22 cellular contexts compared by ENCODE assay signal in genomic region chr14:56905282-56905681, GRCh38.
DNase-seq lines count a peak whose midpoint lies in the region; TF ChIP-seq lines count a peak whose summit lies in the region.
"Had no signal": no experiment of that assay in that cellular context is flagged by ENCODE, and none has a peak within 500 bp of the region (broad histone marks: within the 10 kb centered on the region; RNA-seq: fewer than 3 reads in every experiment).

No MANE protein-coding gene starts in this region.

- TF ChIP-seq CTCF in endodermal cell (conservative IDR thresholded peaks at IDR 0.05) (no peak), smooth muscle cell (IDR thresholded peaks at IDR 0.05; ENCODE audit: borderline replicate concordance, insufficient read depth, poor library complexity, severe bottlenecking) (no peak), tibial nerve (IDR thresholded peaks at IDR 0.05) (no peak)

- H3K36me3 Mint-ChIP-seq in endodermal cell (ENCODE audit: low read depth) (no peaks in the 10 kb centered on the region), immature natural killer cell (no peaks in the 10 kb centered on the region)
- H3K36me3 Mint-ChIP-seq: CD4-positive, alpha-beta memory T cell had no signal

- H3K4me3 Mint-ChIP-seq in endodermal cell = no peak overlapping the region
- no peak overlapping the region for H3K4me3 Mint-ChIP-seq in immature natural killer cell
- H3K4me3 Mint-ChIP-seq: CD4-positive, alpha-beta memory T cell had no signal

- peak; percentile 66 for DNase-seq in endodermal cell
- DNase-seq in iPS-NIHi11 (ENCODE audit: low spot score) = peak; percentile 31
- no peak for DNase-seq in NOMO-1 treated with DMSO at 0.1 percent for 48 hours (lab: John Stamatoyannopoulos, UW; ENCODE audit: unreplicated experiment)
- no peak for DNase-seq in smooth muscle cell (lab: John Stamatoyannopoulos, UW; ENCODE audit: unreplicated experiment)
- no peak for DNase-seq in immature natural killer cell
- DNase-seq in tibial nerve (ENCODE audit: low spot score in 2 of 2) = no peak
- DNase-seq: C1 segment of cervical spinal cord; CD4-positive, alpha-beta memory T cell; COR-L47; DMS53; GM23248; Karpas-422; NCI-H1092; NCI-H1436; NCI-H187 treated with DMSO at 0.1 percent for 48 hours; NCI-H2107; NCI-H524 treated with DMSO at 0.1 percent for 48 hours; NCI-H774; SHP77 had no signal

- no peaks in the 10 kb centered on the region for H3K9me3 ChIP-seq in HUES48 (ENCODE audit: control insufficient read depth, insufficient read depth, low read length)
- no peaks in the 10 kb centered on the region for H3K9me3 ChIP-seq in endodermal cell (ENCODE audit: control insufficient read depth, low read length)
- H3K9me3 ChIP-seq in smooth muscle cell (replicated peaks; ENCODE audit: low read depth) = no peaks in the 10 kb centered on the region
- no peaks in the 10 kb centered on the region for H3K9me3 ChIP-seq in tibial nerve
- H3K9me3 ChIP-seq: A549 had no signal

- no peaks in the 10 kb centered on the region for H3F3A ChIP-seq in smooth muscle cell (ENCODE audit: low read depth)

- no peak overlapping the region for H3K4me3 ChIP-seq in HUES48 (ENCODE audit: low read depth, low read length)
- no peak overlapping the region for H3K4me3 ChIP-seq in endodermal cell (ENCODE audit: low read length)
- no peak overlapping the region for H3K4me3 ChIP-seq in smooth muscle cell
- H3K4me3 ChIP-seq in tibial nerve = no peak overlapping the region
- H3K4me3 ChIP-seq: A549, GM23248 had no signal

- H3K27me3 Mint-ChIP-seq in endodermal cell (ENCODE audit: insufficient read depth) (no peaks in the 10 kb centered on the region), immature natural killer cell (ENCODE audit: low read depth in 3 of 3) (peaks cover 0 to 4% (median 2%) of the 10 kb centered on the region in 3 donors)

- H3K9me3 Mint-ChIP-seq in endodermal cell (no peaks in the 10 kb centered on the region), immature natural killer cell (peaks cover 0 to 4% (median 0%) of the 10 kb centered on the region in 6 donors)

- H4K20me1 ChIP-seq in smooth muscle cell (ENCODE audit: low read depth) = no peaks in the 10 kb centered on the region

- 59 to 83% methylated on average over 1 to 5 of the region's 5 CpGs for WGBS in endodermal cell (ENCODE audit: insufficient coverage in 1 of 2, insufficient read length in 1 of 2), 2 experiments
- 37% methylated on average over 5 of the region's 5 CpGs for WGBS in smooth muscle cell (ENCODE audit: low lambda C conversion rate)
- WGBS in tibial nerve, 2 donors = 30 to 37% methylated on average over 5 of the region's 5 CpGs

- no peak for TF ChIP-seq POLR2A in tibial nerve (IDR thresholded peaks at IDR 0.05)

- no peak for TF ChIP-seq EP300 in tibial nerve (IDR thresholded peaks at IDR 0.05)

- H3K36me3 ChIP-seq in HUES48 (ENCODE audit: control insufficient read depth, insufficient read depth, low read length) = no peaks in the 10 kb centered on the region
- H3K36me3 ChIP-seq in endodermal cell (ENCODE audit: control insufficient read depth, insufficient read depth, low read length) = no peaks in the 10 kb centered on the region
- no peaks in the 10 kb centered on the region for H3K36me3 ChIP-seq in smooth muscle cell (ENCODE audit: low read depth)
- H3K36me3 ChIP-seq in tibial nerve = no peaks in the 10 kb centered on the region

- H3K27ac ChIP-seq in HUES48 (ENCODE audit: low read depth, low read length) (peak overlapping the region; percentile 62), endodermal cell (ENCODE audit: low read depth, low read length) (no peak overlapping the region), smooth muscle cell (ENCODE audit: low read depth) (no peak overlapping the region), tibial nerve (no peak overlapping the region)
- H3K27ac ChIP-seq: A549, GM23248, RWPE1 had no signal

- no peak overlapping the region for H3K4me2 ChIP-seq in smooth muscle cell
- H3K4me2 ChIP-seq: A549 had no signal

- H2AFZ ChIP-seq in smooth muscle cell (ENCODE audit: low read depth) = no peak overlapping the region
- H2AFZ ChIP-seq: GM23248 had no signal

- peaks cover 36% of the 10 kb centered on the region for H3K4me1 Mint-ChIP-seq in endodermal cell
- H3K4me1 Mint-ChIP-seq in immature natural killer cell = no peaks in the 10 kb centered on the region
- H3K4me1 Mint-ChIP-seq: CD4-positive, alpha-beta memory T cell had no signal

- H3K27ac Mint-ChIP-seq in endodermal cell (no peak overlapping the region), immature natural killer cell (no peak overlapping the region)
- H3K27ac Mint-ChIP-seq: CD4-positive, alpha-beta memory T cell had no signal

- H3K9ac ChIP-seq in HUES48 (ENCODE audit: low read depth, low read length) (0 out of 2 replicates have a peak overlapping the region, but pooled peaks have one; percentile 27), endodermal cell (ENCODE audit: extremely low read depth, low read length, poor library complexity, severe bottlenecking) (no peak overlapping the region), smooth muscle cell (ENCODE audit: low read depth) (no peak overlapping the region)
- H3K9ac ChIP-seq: GM23248 had no signal

- H3K79me2 ChIP-seq in smooth muscle cell (ENCODE audit: low read depth) = no peaks in the 10 kb centered on the region

- peaks cover 54% of the 10 kb centered on the region for H3K4me1 ChIP-seq in HUES48 (ENCODE audit: control insufficient read depth, insufficient read depth, low read length)
- no peaks in the 10 kb centered on the region for H3K4me1 ChIP-seq in endodermal cell (ENCODE audit: control insufficient read depth, insufficient read depth, low read length)
- peaks cover 25% of the 10 kb centered on the region for H3K4me1 ChIP-seq in smooth muscle cell (ENCODE audit: low read depth)
- no peaks in the 10 kb centered on the region for H3K4me1 ChIP-seq in tibial nerve
- H3K4me1 ChIP-seq: A549 had no signal

- H3K27me3 ChIP-seq in HUES48 (ENCODE audit: control insufficient read depth, insufficient read depth, low read length) (no peaks in the 10 kb centered on the region), endodermal cell (ENCODE audit: control insufficient read depth, insufficient read depth, low read length, poor library complexity, severe bottlenecking) (no peaks in the 10 kb centered on the region), smooth muscle cell (ENCODE audit: low read depth) (peaks cover 9% of the 10 kb centered on the region), tibial nerve (no peaks in the 10 kb centered on the region)

Comparison
In these comparisons a context has a peak if more than half of its experiments do, and no peak if none do; other contexts are left out.
1. DNase-seq: peak in endodermal cell (single experiment) and iPS-NIHi11 (single experiment); none in NOMO-1 treated with DMSO at 0.1 percent for 48 hours (single experiment), smooth muscle cell (single experiment), immature natural killer cell (0 of 3) and tibial nerve (0 of 2).